Comparison of ENCODE assay signal across 8 cellular contexts in the genomic region with DNA sequence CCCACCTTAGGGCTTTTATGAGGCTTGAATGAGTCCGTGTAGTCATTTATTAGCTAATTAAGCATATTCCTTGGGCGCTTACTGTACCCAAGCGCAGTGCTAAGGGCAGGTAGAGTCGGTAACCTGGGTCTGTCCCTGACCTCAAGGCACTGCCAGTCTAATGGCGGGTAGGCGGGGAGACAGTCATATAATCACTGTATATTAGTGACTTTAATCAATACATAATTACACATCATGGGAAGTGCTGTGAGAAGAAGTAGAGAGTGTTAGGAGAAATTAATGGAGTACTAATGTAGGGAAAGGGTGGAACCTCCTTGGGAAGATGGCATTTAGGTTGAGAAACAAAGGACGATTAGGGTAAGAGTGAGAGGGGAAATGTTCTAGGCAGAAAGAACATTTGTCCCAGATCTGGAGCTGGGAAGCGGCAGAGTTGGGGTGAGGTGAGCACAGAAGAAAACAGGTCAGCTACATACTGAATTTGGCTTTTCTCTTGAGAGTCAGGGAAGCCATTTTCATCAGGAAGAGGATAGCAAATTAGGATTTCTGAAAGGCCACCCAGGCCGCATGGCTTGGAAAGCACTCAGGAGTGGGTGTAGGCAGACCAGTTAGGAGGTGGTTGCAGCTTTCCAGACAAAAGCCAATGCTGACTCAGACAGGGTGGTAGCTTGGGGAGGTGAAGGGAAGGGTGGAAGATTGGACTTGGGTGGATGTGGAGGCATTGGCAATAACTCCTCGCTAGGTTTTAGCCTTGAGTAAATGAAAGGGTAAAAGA. TPM values are rescaled to one million over a fixed set of nuclear protein-coding genes. Genes with fewer than 3 reads are reported as not detected.
A peak's percentile ranks its signal among the peaks of the same experiment; 100 is the strongest.
DNase-seq lines count a peak whose midpoint lies in the region; ATAC-seq and TF ChIP-seq lines count a peak whose summit lies in the region.

No MANE protein-coding gene starts in this region.

- no peak overlapping the region for H3K23ac ChIP-seq in mesendoderm (ENCODE audit: low read length)

- H3K27me3 ChIP-seq in mesendoderm (ENCODE audit: insufficient read depth, low read length, poor library complexity) (no peaks in the 10 kb centered on the region), aorta (ENCODE audit: control insufficient read depth in 1 of 2, insufficient read depth in 2 of 2, low read length in 1 of 2) (no peaks in the 10 kb centered on the region)

- peak overlapping the region; percentile 93 for H3K9ac ChIP-seq in mesendoderm (ENCODE audit: low read length)

- peak; percentile 18 for DNase-seq in stimulated activated CD4-positive, alpha-beta T cell treated with anti-CD3 and anti-CD28 coated beads, Interleukin-4, amount 100 ng/mL, for 24 hours
- no peak for DNase-seq in stimulated activated CD4-positive, alpha-beta T cell treated with anti-CD3 and anti-CD28 coated beads, Interleukin-4, amount 100 ng/mL, for 1 hour
- DNase-seq in astrocyte of the spinal cord (ENCODE audit: low read depth, low spot score), result no peak
- no peak for DNase-seq in mesendoderm
- DNase-seq in aorta, result no peak
- DNase-seq in activated CD4-positive, CD25-positive, alpha-beta regulatory T cell treated with anti-CD3 and anti-CD28 coated beads, Interleukin-2, amount 50 U/mL, for 72 hours, result no peak

- no CpG with 5 or more reads among the region's 10 CpGs for WGBS in mesendoderm (ENCODE audit: extremely low coverage, insufficient coverage, low lambda C conversion rate)
- 44% methylated on average over 10 of the region's 10 CpGs for WGBS in aorta, 2 donors

- ATAC-seq in aorta (ENCODE audit: low FRiP score) (no peak), HG03520 (IDR thresholded peaks at IDR 0.05; ENCODE audit: unreplicated experiment) (no peak), HG03460 (IDR thresholded peaks at IDR 0.05; ENCODE audit: unreplicated experiment) (no peak)

- TF ChIP-seq CTCF in astrocyte of the spinal cord (IDR thresholded peaks at IDR 0.05; ENCODE audit: low read depth, low read length), result no peak

- peak overlapping the region; percentile 58 for H2BK5ac ChIP-seq in mesendoderm (ENCODE audit: low read length)

- H3K9me3 ChIP-seq in aorta (ENCODE audit: control insufficient read depth, low read length), result no peaks in the 10 kb centered on the region

- peak overlapping the region; percentile 26 for H4K5ac ChIP-seq in mesendoderm (ENCODE audit: low read length)

- H4K8ac ChIP-seq in mesendoderm (ENCODE audit: low read depth, low read length), result peak overlapping the region; percentile 0

- H3K27ac ChIP-seq in mesendoderm (ENCODE audit: low read depth, low read length), result no peak overlapping the region
- H3K27ac ChIP-seq in aorta (ENCODE audit: low read depth in 1 of 2, low read length in 2 of 2), result no peak overlapping the region

- H3K4me3 ChIP-seq in astrocyte of the spinal cord (ENCODE audit: low read depth, low read length), result peak overlapping the region; percentile 79
- peak overlapping the region; percentile 81 for H3K4me3 ChIP-seq in mesendoderm (ENCODE audit: low read length)
- H3K4me3 ChIP-seq in aorta (ENCODE audit: low read length in 2 of 2), result peak overlapping the region; percentile 30 to 70

- no peak overlapping the region for H2BK120ac ChIP-seq in mesendoderm (ENCODE audit: low read depth, low read length)

- intact Hi-C loops in aorta (cut with DNase I), result loop anchor here in 1 of 2 donors (5.0 kb wide), 1 partner anchor 136 kb away; no protein-coding TSS in a partner anchor

- peak overlapping the region; percentile 52 for H3K4me2 ChIP-seq in mesendoderm (ENCODE audit: low read length)

- in situ Hi-C loops in astrocyte of the spinal cord (cut with HindIII; ENCODE audit: low sequenced_read_pairs), result no loop called here

- H3K4ac ChIP-seq in mesendoderm (ENCODE audit: low read depth, low read length), result peak overlapping the region; percentile 92

- peak overlapping the region; percentile 15 for H3K18ac ChIP-seq in mesendoderm (ENCODE audit: low read length)

- H3K36me3 ChIP-seq in mesendoderm (ENCODE audit: control insufficient read depth, insufficient read depth, low read length), result no peaks in the 10 kb centered on the region
- no peaks in the 10 kb centered on the region for H3K36me3 ChIP-seq in aorta (ENCODE audit: control insufficient read depth in 1 of 2, insufficient read depth in 2 of 2, low read length in 1 of 2)

- H3K4me1 ChIP-seq in mesendoderm (ENCODE audit: control insufficient read depth, low read depth, low read length) (peaks cover 8% of the 10 kb centered on the region), aorta (ENCODE audit: control insufficient read depth in 1 of 2, insufficient read depth in 2 of 2, low read length in 2 of 2) (peaks cover 0 to 3% of the 10 kb centered on the region in 2 donors)

- H2BK15ac ChIP-seq in mesendoderm (replicated peaks; ENCODE audit: low read depth), result no peak overlapping the region

- H2AK5ac ChIP-seq in mesendoderm (ENCODE audit: low read length), result no peak overlapping the region

- peak overlapping the region; percentile 94 for H3K56ac ChIP-seq in mesendoderm (ENCODE audit: low read length)

- H3K79me1 ChIP-seq in mesendoderm (ENCODE audit: low read length), result peaks cover 21% of the 10 kb centered on the region

- peaks cover 35% of the 10 kb centered on the region for H3K79me2 ChIP-seq in mesendoderm (ENCODE audit: control insufficient read depth, insufficient read depth, low read length)

RNA-seq across cellular contexts. Expression of a gene that starts 1.0 kb away (rescaled TPM):
- 40.6 TPM for polyA plus RNA-seq in mesendoderm (2013, experiment 1 of 2)
- 39.4 TPM for polyA plus RNA-seq in mesendoderm (2013, experiment 2 of 2)
- 10 to 100 TPM; 46.9 to 68.7 TPM for total RNA-seq in aorta
- polyA plus RNA-seq in aorta, result 10 to 100 TPM; 35.2 to 36.4 TPM

RNA-seq across cellular contexts. Expression of a gene that starts 7.6 kb away (rescaled TPM):
- polyA plus RNA-seq in mesendoderm (2013, experiment 1 of 2), result 32.8 TPM
- polyA plus RNA-seq in mesendoderm (2013, experiment 2 of 2), result 33.5 TPM
- total RNA-seq in aorta, result 1 to 10 TPM in 1 of 2 donors, not detected in 1; 2.6 TPM
- polyA plus RNA-seq in aorta, result under 1 TPM in 1 of 2 donors, not detected in 1; 0.38 TPM
